Comparison of ENCODE assay signal across 1 cellular context in genomic region chr1:247390116-247390791, GRCh38.
A peak's percentile ranks its signal among the peaks of the same experiment; 100 is the strongest.
TF ChIP-seq lines count a peak whose summit lies in the region.

No MANE protein-coding gene starts in this region.

TF ChIP-seq in GM12878, 131 proteins besides CTCF, POLR2A, EP300 and RAD21 (continued from another document and continues in another):
- TF ChIP-seq TCF7 (IDR thresholded peaks at IDR 0.05; ENCODE audit: borderline replicate concordance) (peak; percentile 69; the same call in 1 of the 2 replicates), IRF4 (IDR thresholded peaks at IDR 0.05; ENCODE audit: low read depth, low read length) (peak; percentile 66; the same call in 1 of the 2 replicates), POU2F2 (IDR thresholded peaks at IDR 0.05; ENCODE audit: borderline replicate concordance, low read depth, low read length) (peak; percentile 66; the same call in 1 of the 3 replicates), ZBTB33 (IDR thresholded peaks at IDR 0.05) (no peak), E4F1 (IDR thresholded peaks at IDR 0.05; ENCODE audit: borderline replicate concordance, partially characterized antibody) (no peak), EGR1 (IDR thresholded peaks at IDR 0.05; ENCODE audit: borderline replicate concordance in 1 of 2, low read depth in 2 of 2, low read length in 2 of 2) (peak in 1 of 2 experiments; percentile 22; a peak in 1 of 3 replicates), MTA2 (IDR thresholded peaks at IDR 0.05; ENCODE audit: low read depth) (peak; percentile 71), MEF2A (IDR thresholded peaks at IDR 0.05; ENCODE audit: insufficient read depth, low read depth, low read length) (peak; percentile 83), TAF1 (IDR thresholded peaks at IDR 0.05; ENCODE audit: borderline replicate concordance, low read depth, low read length) (no peak), ZNF207 (IDR thresholded peaks at IDR 0.05; ENCODE audit: borderline replicate concordance) (peak; percentile 80; the same call in 1 of the 2 replicates), PBX3 (IDR thresholded peaks at IDR 0.05; ENCODE audit: insufficient replicate concordance, low read depth, low read length) (no peak), KAT2A (conservative IDR thresholded peaks at IDR 0.05; ENCODE audit: control insufficient read depth, low read depth, low read length) (no peak), SUZ12 (IDR thresholded peaks at IDR 0.05; ENCODE audit: unreplicated experiment) (no peak), SMC3 (IDR thresholded peaks at IDR 0.05; ENCODE audit: borderline replicate concordance, low read length) (peak; percentile 90), NKRF (conservative IDR thresholded peaks at IDR 0.05) (no peak), STAT1 (conservative IDR thresholded peaks at IDR 0.05) (no peak), GABPA (IDR thresholded peaks at IDR 0.05; ENCODE audit: low read depth) (peak; percentile 57; the same call in 1 of the 2 replicates), ZBTB11 (CRISPR knock-in tag; IDR thresholded peaks at IDR 0.05) (no peak), TARDBP (IDR thresholded peaks at IDR 0.05; ENCODE audit: borderline replicate concordance) (peak; percentile 88), ZBED1 (IDR thresholded peaks at IDR 0.05; ENCODE audit: borderline replicate concordance) (peak; percentile 82), NR2F1 (conservative IDR thresholded peaks at IDR 0.05) (peak; percentile 91), REST (IDR thresholded peaks at IDR 0.05; ENCODE audit: low read depth, low read length) (no peak), USF2 (IDR thresholded peaks at IDR 0.05; ENCODE audit: borderline replicate concordance, low read depth, low read length) (no peak), FOXM1 (IDR thresholded peaks at IDR 0.05; ENCODE audit: low read depth, low read length) (peak; percentile 89), CHD2 (IDR thresholded peaks at IDR 0.05; ENCODE audit: borderline replicate concordance, low read depth, low read length) (peak; percentile 64; the same call in 1 of the 2 replicates), MTA3 (IDR thresholded peaks at IDR 0.05; ENCODE audit: borderline replicate concordance, low read length) (peak; percentile 75), ATF3 (IDR thresholded peaks at IDR 0.05; ENCODE audit: borderline replicate concordance, extremely low read depth, low read depth, low read length) (no peak), CEBPZ (IDR thresholded peaks at IDR 0.05; ENCODE audit: low read depth, low read length) (no peak), RUNX3 (IDR thresholded peaks at IDR 0.05; ENCODE audit: low read length) (peak; percentile 94), SRF (IDR thresholded peaks at IDR 0.05; ENCODE audit: low read depth in 2 of 2, low read length in 2 of 2) (0 out of 4 replicates have a peak, but pooled peaks of 1 of the 2 experiments have one; percentile 18)
